Comparison of ENCODE assay signal across 8 cellular contexts in genomic region chr6:31558631-31559500, GRCh38. TPM values are rescaled to one million over a fixed set of nuclear protein-coding genes. Genes with fewer than 3 reads are reported as not detected.
DNase-seq lines count a peak whose midpoint lies in the region; ATAC-seq and TF ChIP-seq lines count a peak whose summit lies in the region.

No MANE protein-coding gene starts in this region.

- H3K4me1 ChIP-seq in Peyer's patch: peaks cover 0 to 42% (median 30%) of the 10 kb centered on the region in 4 donors
- H3K4me1 ChIP-seq in hepatocyte (ENCODE audit: insufficient read depth): no peaks in the 10 kb centered on the region

- no peak for TF ChIP-seq CTCF in GM12864 (IDR thresholded peaks at IDR 0.05; ENCODE audit: low read depth, low read length, missing control alignments)
- no peak for TF ChIP-seq CTCF in Peyer's patch (IDR thresholded peaks at IDR 0.05)
- no peak for TF ChIP-seq CTCF in hepatocyte (IDR thresholded peaks at IDR 0.05; ENCODE audit: poor library complexity)

- no peaks in the 10 kb centered on the region for H3K9me3 Mint-ChIP-seq in activated naive CD4-positive, alpha-beta T cell treated with anti-CD3 and anti-CD28 coated beads, Interleukin-2, amount 10 ng/mL, durations not matched to agents 7 days and 5 days

- H2AFZ ChIP-seq in hepatocyte: no peak overlapping the region

- H3K9me3 ChIP-seq in Peyer's patch: no peaks in the 10 kb centered on the region
- H3K9me3 ChIP-seq in hepatocyte (ENCODE audit: low read depth): no peaks in the 10 kb centered on the region

- H3K27me3 ChIP-seq in Peyer's patch (no peaks in the 10 kb centered on the region), hepatocyte (no peaks in the 10 kb centered on the region)

- DNase-seq in GM12864 (ENCODE audit: low read depth): peak; percentile 78
- DNase-seq in Peyer's patch: peak in 2 of 3 donors; percentile 79 to 81
- peak; percentile 69 for DNase-seq in activated naive CD4-positive, alpha-beta T cell treated with anti-CD3 and anti-CD28 coated beads, Interleukin-2, amount 10 ng/mL, durations not matched to agents 7 days and 5 days
- no peak for DNase-seq in left lobe of liver (ENCODE audit: low spot score)
- peak; percentile 21 to 56 (median 40) for DNase-seq in stimulated activated naive CD4-positive, alpha-beta T cell (lab: John Stamatoyannopoulos, UW)
- DNase-seq in hepatocyte (ENCODE audit: low spot score): no peak

- H3K4me2 ChIP-seq in hepatocyte: no peak overlapping the region

- H3K36me3 ChIP-seq in Peyer's patch (peaks cover 0 to 35% (median 0%) of the 10 kb centered on the region in 3 donors), hepatocyte (replicated peaks; ENCODE audit: insufficient read depth, low read depth) (no peaks in the 10 kb centered on the region)

- peaks cover 15% of the 10 kb centered on the region for H3K27me3 Mint-ChIP-seq in activated naive CD4-positive, alpha-beta T cell treated with anti-CD3 and anti-CD28 coated beads, Interleukin-2, amount 10 ng/mL, durations not matched to agents 7 days and 5 days

- peak overlapping the region; percentile 91 for H3K27ac Mint-ChIP-seq in activated naive CD4-positive, alpha-beta T cell treated with anti-CD3 and anti-CD28 coated beads, Interleukin-2, amount 10 ng/mL, durations not matched to agents 7 days and 5 days

- no peak for TF ChIP-seq POLR2A in Peyer's patch (IDR thresholded peaks at IDR 0.05)

- H3K27ac ChIP-seq in Peyer's patch (peak overlapping the region; percentile 29 to 77 (median 46)), hepatocyte (no peak overlapping the region)

- peaks cover 54% of the 10 kb centered on the region for H3K36me3 Mint-ChIP-seq in activated naive CD4-positive, alpha-beta T cell treated with anti-CD3 and anti-CD28 coated beads, Interleukin-2, amount 10 ng/mL, durations not matched to agents 7 days and 5 days

- H3K4me3 ChIP-seq in GM12864 (ENCODE audit: low read depth, low read length) (peak overlapping the region; percentile 36), Peyer's patch (peak overlapping the region in 1 of 4 donors; percentile 32), hepatocyte (no peak overlapping the region)

- H3K79me2 ChIP-seq in hepatocyte: peaks cover 5% of the 10 kb centered on the region

- H4K20me1 ChIP-seq in hepatocyte (ENCODE audit: insufficient read depth, poor library complexity, severe bottlenecking): no peaks in the 10 kb centered on the region

- CTCF ChIA-PET in activated naive CD4-positive, alpha-beta T cell treated with anti-CD3 and anti-CD28 coated beads, Interleukin-2, amount 10 ng/mL, durations not matched to agents 7 days and 5 days (lab: Charles Lee): interaction anchor here (1.1 to 17.7 kb wide), 4 partner anchors 12 to 304 kb away, joined by 4 to 1087 read pairs (median 8); partner anchors contain the start of genes ATP6V1G2, LST1, LTB and NCR3

- H3K4me3 Mint-ChIP-seq in activated naive CD4-positive, alpha-beta T cell treated with anti-CD3 and anti-CD28 coated beads, Interleukin-2, amount 10 ng/mL, durations not matched to agents 7 days and 5 days: peak overlapping the region; percentile 63

- no peaks in the 10 kb centered on the region for H3K9me2 ChIP-seq in hepatocyte (replicated peaks; ENCODE audit: insufficient read depth)

- 96% methylated on average over 13 of the region's 14 CpGs for WGBS in hepatocyte (ENCODE audit: low lambda C conversion rate, missing lambda C conversion rate)

- H3K4me1 Mint-ChIP-seq in activated naive CD4-positive, alpha-beta T cell treated with anti-CD3 and anti-CD28 coated beads, Interleukin-2, amount 10 ng/mL, durations not matched to agents 7 days and 5 days: peaks cover 73% of the 10 kb centered on the region

- peak; percentile 24 for ATAC-seq in left lobe of liver
- ATAC-seq in HG03039 (IDR thresholded peaks at IDR 0.05; ENCODE audit: unreplicated experiment): no peak
- ATAC-seq in GM21528 (IDR thresholded peaks at IDR 0.05; ENCODE audit: low FRiP score, unreplicated experiment): no peak

RNA-seq across cellular contexts. Expression of gene NFKBIL1, which starts 11.5 kb away (rescaled TPM):
- total RNA-seq in Peyer's patch: 10 to 100 TPM; 20.0 to 34.5 (median 30.1) TPM
- total RNA-seq in left lobe of liver: 9.4 TPM
- total RNA-seq in hepatocyte: 22.7 and 28.9 TPM in 2 replicates
- polyA plus RNA-seq in hepatocyte: 25.0 and 30.3 TPM in 2 replicates

RNA-seq across cellular contexts. Expression of gene ATP6V1G2, which starts 12.5 kb away (rescaled TPM):
- total RNA-seq in Peyer's patch (not detected), left lobe of liver (not detected), hepatocyte (0.63 and 0.88 TPM in 2 replicates)
- 0.73 TPM in 1 of 2 replicates, not detected in the other for polyA plus RNA-seq in hepatocyte

RNA-seq across cellular contexts. Expression of gene LTA, which starts 13.2 kb away (rescaled TPM):
- total RNA-seq in Peyer's patch (not detected), left lobe of liver (0.93 TPM), hepatocyte (not detected in 2 replicates)
- polyA plus RNA-seq in hepatocyte: not detected in 2 replicates

RNA-seq across cellular contexts. Expression of gene TNF, which starts 16.5 kb away (rescaled TPM):
- 1 to 10 TPM in 1 of 4 donors, under 1 TPM in 1, not detected in 2; 0.67 to 3.4 TPM for total RNA-seq in Peyer's patch
- total RNA-seq in left lobe of liver: 0.68 TPM
- 0.63 TPM in 1 of 2 replicates, not detected in the other for total RNA-seq in hepatocyte
- polyA plus RNA-seq in hepatocyte: 0.91 and 1.3 TPM in 2 replicates

RNA-seq across cellular contexts. Expression of gene DDX39B, which starts 17.1 kb away (rescaled TPM):
- total RNA-seq in Peyer's patch (1,000 to 10,000 TPM in 1 of 4 donors, 100 to 1,000 TPM in 3; 161 to 1,087 (median 280) TPM), left lobe of liver (126 TPM), hepatocyte (207 and 287 TPM in 2 replicates)
- polyA plus RNA-seq in hepatocyte: 210 and 238 TPM in 2 replicates

Comparison
In these comparisons a context has a peak if more than half of its experiments do, and no peak if none do; other contexts are left out.
1. DNase-seq: peak in GM12864 (single experiment), Peyer's patch (2 of 3), activated naive CD4-positive, alpha-beta T cell treated with anti-CD3 and anti-CD28 coated beads, Interleukin-2, amount 10 ng/mL, durations not matched to agents 7 days and 5 days (single experiment) and stimulated activated naive CD4-positive, alpha-beta T cell (6 of 6); none in left lobe of liver (single experiment) and hepatocyte (single experiment).